In the genomic region with DNA sequence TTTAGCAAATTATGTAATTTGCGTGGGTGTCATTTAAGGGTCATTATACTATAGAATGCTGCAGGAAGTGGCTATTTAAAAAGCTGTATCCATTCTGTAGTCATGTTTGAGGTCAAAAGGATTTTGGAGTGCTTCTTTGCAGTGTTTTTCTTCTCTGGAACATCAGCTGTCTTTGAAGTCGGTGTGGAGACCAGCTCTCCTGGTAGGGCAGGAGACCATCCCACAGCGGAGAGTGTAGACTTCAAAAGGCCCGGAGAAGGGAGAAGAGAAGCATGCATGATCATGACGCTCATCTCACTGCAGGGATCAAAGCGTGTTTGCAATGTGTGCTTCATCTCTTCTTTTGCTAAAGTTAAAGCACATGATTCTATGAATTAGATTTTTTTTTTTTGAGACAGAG, we compare ENCODE assay signal across 26 cellular contexts. TPM values are rescaled to one million over a fixed set of nuclear protein-coding genes. Genes with fewer than 3 reads are reported as not detected.
DNase-seq lines count a peak whose midpoint lies in the region; ATAC-seq and TF ChIP-seq lines count a peak whose summit lies in the region.
"Had no signal": no experiment of that assay in that cellular context is flagged by ENCODE, and none has a peak within 500 bp of the region (broad histone marks: within the 10 kb centered on the region; RNA-seq: fewer than 3 reads in every experiment).

No MANE protein-coding gene starts in this region.

- H3K4me3 Mint-ChIP-seq in activated naive CD4-positive, alpha-beta T cell treated with anti-CD3 and anti-CD28 coated beads, Interleukin-2, amount 10 ng/mL, durations not matched to agents 7 days and 5 days, result no peak overlapping the region
- H3K4me3 Mint-ChIP-seq in activated naive CD4-positive, alpha-beta T cell treated with anti-CD3 and anti-CD28 coated beads for 36 hours, result no peak overlapping the region
- peak overlapping the region; percentile 82 for H3K4me3 Mint-ChIP-seq in activated T-helper 2 cell treated with anti-CD3 and anti-CD28 coated beads, Interferon-gamma antibody, Interleukin-2, Interleukin-4, amounts not matched to agents 10 μg/mL and 5 μg/mL and 100 μg/mL, durations not matched to agents 14 hours and 24 hours and 36 hours (ENCODE audit: low read depth)
- H3K4me3 Mint-ChIP-seq: CD4-positive, alpha-beta T cell; endodermal cell had no signal

- TF ChIP-seq CTCF in Loucy (conservative IDR thresholded peaks at IDR 0.05; ENCODE audit: low read length) (no peak), spleen (IDR thresholded peaks at IDR 0.05 in 8 of 11, conservative IDR thresholded peaks at IDR 0.05 in 3 of 11) (no peak)

- CTCF ChIA-PET in activated naive CD4-positive, alpha-beta T cell treated with anti-CD3 and anti-CD28 coated beads, Interleukin-2, amount 10 ng/mL, durations not matched to agents 7 days and 5 days (lab: Charles Lee), result interaction anchor here (0.8 to 5.2 kb wide), 6 partner anchors 13 to 62 kb away, joined by 3 to 45 read pairs (median 3); a partner anchor contains a TSS
- CTCF ChIA-PET in activated naive CD4-positive, alpha-beta T cell treated with anti-CD3 and anti-CD28 coated beads for 36 hours (lab: Charles Lee), result no interaction called here

- H3K4me2 ChIP-seq in Loucy (ENCODE audit: low read depth, low read length, poor library complexity, severe bottlenecking), result peak overlapping the region; percentile 74

- in situ Hi-C loops in G401 (cut with HindIII; ENCODE audit: low sequenced_read_pairs), result no loop called here

- ATAC-seq in activated CD4-positive, CD25-positive, alpha-beta regulatory T cell treated with anti-CD3 and anti-CD28 coated beads, Interleukin-2, amount 50 U/mL, for 24 hours, result no peak
- ATAC-seq: gastrocnemius medialis had no signal

- DNase-seq in activated naive CD4-positive, alpha-beta T cell treated with anti-CD3 and anti-CD28 coated beads, Interleukin-2, amount 10 ng/mL, durations not matched to agents 7 days and 5 days, result no peak
- no peak for DNase-seq in activated naive CD4-positive, alpha-beta T cell treated with anti-CD3 and anti-CD28 coated beads for 36 hours
- DNase-seq in activated T-helper 2 cell treated with anti-CD3 and anti-CD28 coated beads, Interferon-gamma antibody, Interleukin-2, Interleukin-4, amounts not matched to agents 10 μg/mL and 5 μg/mL and 100 μg/mL, durations not matched to agents 14 hours and 24 hours and 36 hours (ENCODE audit: low spot score), result no peak
- DNase-seq in spleen (no peak), G401 (ENCODE audit: low spot score) (no peak), T1000 (lab: John Stamatoyannopoulos, UW) (no peak)
- DNase-seq: activated gamma-delta T cell; CD4-positive, alpha-beta T cell; colonic mucosa; esophagus squamous epithelium; gastrocnemius medialis; HCEC 1CT; kidney; NCI-H1092; NCI-H446; retina; SHP77 treated with DMSO at 0.1 percent for 48 hours; stimulated activated CD4-positive, alpha-beta T cell treated with anti-CD3 and anti-CD28 coated beads, Interleukin-4, amount 100 ng/mL, for 24 hours; stimulated activated naive CD8-positive, alpha-beta T cell treated with anti-CD3 and anti-CD28 coated beads, Interleukin-15, amount 100 ng/mL, for 72 hours; tibial artery had no signal

- no peaks in the 10 kb centered on the region for H3K27me3 Mint-ChIP-seq in activated naive CD4-positive, alpha-beta T cell treated with anti-CD3 and anti-CD28 coated beads, Interleukin-2, amount 10 ng/mL, durations not matched to agents 7 days and 5 days
- no peaks in the 10 kb centered on the region for H3K27me3 Mint-ChIP-seq in activated naive CD4-positive, alpha-beta T cell treated with anti-CD3 and anti-CD28 coated beads for 36 hours (ENCODE audit: low read depth)
- H3K27me3 Mint-ChIP-seq in activated T-helper 2 cell treated with anti-CD3 and anti-CD28 coated beads, Interferon-gamma antibody, Interleukin-2, Interleukin-4, amounts not matched to agents 10 μg/mL and 5 μg/mL and 100 μg/mL, durations not matched to agents 14 hours and 24 hours and 36 hours (ENCODE audit: low read depth), result no peaks in the 10 kb centered on the region
- H3K27me3 Mint-ChIP-seq: CD4-positive, alpha-beta T cell; stimulated activated naive CD8-positive, alpha-beta T cell treated with anti-CD3 and anti-CD28 coated beads, Interleukin-15, amount 100 ng/mL, for 72 hours had no signal

- H3K4me1 ChIP-seq in Loucy (ENCODE audit: insufficient read depth, low read length, poor library complexity, severe bottlenecking), result peaks cover 96% of the 10 kb centered on the region
- peaks cover 18 to 100% (median 97%) of the 10 kb centered on the region in 6 donors for H3K4me1 ChIP-seq in spleen
- H3K4me1 ChIP-seq: colonic mucosa had no signal

- no peak overlapping the region for H2AFZ ChIP-seq in Loucy (ENCODE audit: low read length)

- 69 to 78% (median 74%) methylated on average over 6 of the region's 6 CpGs for WGBS in spleen, 5 donors

- peak overlapping the region; percentile 47 for H3K4me3 ChIP-seq in Loucy (ENCODE audit: low read length, poor library complexity, severe bottlenecking)
- H3K4me3 ChIP-seq in spleen, result peak overlapping the region in 2 of 8 donors; percentile 31 to 62
- H3K4me3 ChIP-seq: breast epithelium, colonic mucosa, esophagus squamous epithelium, gastrocnemius medialis, K562, lung, tibial artery had no signal

- H3K9me3 Mint-ChIP-seq in activated naive CD4-positive, alpha-beta T cell treated with anti-CD3 and anti-CD28 coated beads, Interleukin-2, amount 10 ng/mL, durations not matched to agents 7 days and 5 days, result peaks cover 3% of the 10 kb centered on the region
- H3K9me3 Mint-ChIP-seq in activated naive CD4-positive, alpha-beta T cell treated with anti-CD3 and anti-CD28 coated beads for 36 hours, result no peaks in the 10 kb centered on the region
- H3K9me3 Mint-ChIP-seq in activated T-helper 2 cell treated with anti-CD3 and anti-CD28 coated beads, Interferon-gamma antibody, Interleukin-2, Interleukin-4, amounts not matched to agents 10 μg/mL and 5 μg/mL and 100 μg/mL, durations not matched to agents 14 hours and 24 hours and 36 hours, result no peaks in the 10 kb centered on the region
- H3K9me3 Mint-ChIP-seq: CD4-positive, alpha-beta T cell; endodermal cell; stimulated activated naive CD8-positive, alpha-beta T cell treated with anti-CD3 and anti-CD28 coated beads, Interleukin-15, amount 100 ng/mL, for 72 hours had no signal

- no peaks in the 10 kb centered on the region for H4K20me1 ChIP-seq in Loucy (ENCODE audit: insufficient read depth, low read length, poor library complexity, severe bottlenecking)

- H3K27ac Mint-ChIP-seq in activated naive CD4-positive, alpha-beta T cell treated with anti-CD3 and anti-CD28 coated beads, Interleukin-2, amount 10 ng/mL, durations not matched to agents 7 days and 5 days, result peak overlapping the region; percentile 38
- H3K27ac Mint-ChIP-seq in activated naive CD4-positive, alpha-beta T cell treated with anti-CD3 and anti-CD28 coated beads for 36 hours, result no peak overlapping the region
- H3K27ac Mint-ChIP-seq in activated T-helper 2 cell treated with anti-CD3 and anti-CD28 coated beads, Interferon-gamma antibody, Interleukin-2, Interleukin-4, amounts not matched to agents 10 μg/mL and 5 μg/mL and 100 μg/mL, durations not matched to agents 14 hours and 24 hours and 36 hours, result peak overlapping the region; percentile 87
- H3K27ac Mint-ChIP-seq: CD4-positive, alpha-beta T cell; endodermal cell had no signal

- peaks cover 6% of the 10 kb centered on the region; the same call in 1 of the 2 replicates for H3K36me3 ChIP-seq in Loucy (ENCODE audit: insufficient read depth, low read length)
- no peaks in the 10 kb centered on the region for H3K36me3 ChIP-seq in spleen
- H3K36me3 ChIP-seq: breast epithelium, colonic mucosa, esophagus squamous epithelium, gastrocnemius medialis, tibial artery had no signal

- H3K9me3 ChIP-seq in Loucy (ENCODE audit: insufficient read depth, low read depth, low read length) (no peaks in the 10 kb centered on the region), spleen (no peaks in the 10 kb centered on the region)
- H3K9me3 ChIP-seq: breast epithelium, colonic mucosa, esophagus squamous epithelium, gastrocnemius medialis, tibial artery had no signal

- TF ChIP-seq POLR2A in spleen (IDR thresholded peaks at IDR 0.05), result no peak

- peaks cover 30% of the 10 kb centered on the region for H3K36me3 Mint-ChIP-seq in activated naive CD4-positive, alpha-beta T cell treated with anti-CD3 and anti-CD28 coated beads, Interleukin-2, amount 10 ng/mL, durations not matched to agents 7 days and 5 days
- peaks cover 8% of the 10 kb centered on the region for H3K36me3 Mint-ChIP-seq in activated naive CD4-positive, alpha-beta T cell treated with anti-CD3 and anti-CD28 coated beads for 36 hours (ENCODE audit: low read depth)
- H3K36me3 Mint-ChIP-seq in activated T-helper 2 cell treated with anti-CD3 and anti-CD28 coated beads, Interferon-gamma antibody, Interleukin-2, Interleukin-4, amounts not matched to agents 10 μg/mL and 5 μg/mL and 100 μg/mL, durations not matched to agents 14 hours and 24 hours and 36 hours (ENCODE audit: low read depth), result peaks cover 38% of the 10 kb centered on the region

- H3K27me3 ChIP-seq in Loucy (ENCODE audit: insufficient read depth, low read length, poor library complexity, severe bottlenecking) (no peaks in the 10 kb centered on the region), spleen (replicated peaks in 1 of 7) (no peaks in the 10 kb centered on the region)
- H3K27me3 ChIP-seq: breast epithelium, colonic mucosa, esophagus squamous epithelium, gastrocnemius medialis, tibial artery had no signal

- H3F3A ChIP-seq in Loucy (ENCODE audit: low read depth), result peaks cover 15% of the 10 kb centered on the region; the same call in 1 of the 2 replicates

- peaks cover 84% of the 10 kb centered on the region for H3K79me2 ChIP-seq in Loucy (ENCODE audit: insufficient read depth, low read length)

- intact Hi-C loops in activated naive CD4-positive, alpha-beta T cell treated with anti-CD3 and anti-CD28 coated beads for 36 hours (cut with micrococcal nuclease), result no loop called here
- intact Hi-C loops in activated T-helper 2 cell treated with anti-CD3 and anti-CD28 coated beads, Interferon-gamma antibody, Interleukin-2, Interleukin-4, amounts not matched to agents 10 μg/mL and 5 μg/mL and 100 μg/mL, durations not matched to agents 14 hours and 24 hours and 36 hours (cut with micrococcal nuclease), result loop anchor here (10.0 kb wide), 1 partner anchor 88 kb away; no protein-coding TSS in a partner anchor
- intact Hi-C loops in spleen (cut with DNase I; ENCODE audit: low total_unique reads), result no loop called here

- H3K4me1 Mint-ChIP-seq in activated naive CD4-positive, alpha-beta T cell treated with anti-CD3 and anti-CD28 coated beads, Interleukin-2, amount 10 ng/mL, durations not matched to agents 7 days and 5 days, result peaks cover 78% of the 10 kb centered on the region
- H3K4me1 Mint-ChIP-seq in activated naive CD4-positive, alpha-beta T cell treated with anti-CD3 and anti-CD28 coated beads for 36 hours (ENCODE audit: low read depth), result peaks cover 41% of the 10 kb centered on the region
- peaks cover 77% of the 10 kb centered on the region for H3K4me1 Mint-ChIP-seq in activated T-helper 2 cell treated with anti-CD3 and anti-CD28 coated beads, Interferon-gamma antibody, Interleukin-2, Interleukin-4, amounts not matched to agents 10 μg/mL and 5 μg/mL and 100 μg/mL, durations not matched to agents 14 hours and 24 hours and 36 hours (ENCODE audit: low read depth)

- no peaks in the 10 kb centered on the region for H3K9me2 ChIP-seq in Loucy (replicated peaks; ENCODE audit: low read depth, low read length)

- H3K9ac ChIP-seq in Loucy (ENCODE audit: low read depth, low read length, poor library complexity, severe bottlenecking), result peak overlapping the region; percentile 84

- H3K27ac ChIP-seq in spleen, result peak overlapping the region in 6 of 8 donors; percentile 82 to 92 (median 90)
- H3K27ac ChIP-seq: breast epithelium, colonic mucosa, esophagus squamous epithelium, gastrocnemius medialis, tibial artery had no signal

RNA-seq across cellular contexts. Expression of a gene that starts 19.9 kb away (rescaled TPM):
- total RNA-seq in activated naive CD4-positive, alpha-beta T cell treated with anti-CD3 and anti-CD28 coated beads for 36 hours, result 10 to 100 TPM; 44.7 to 46.1 TPM
- total RNA-seq in activated T-helper 2 cell treated with anti-CD3 and anti-CD28 coated beads, Interferon-gamma antibody, Interleukin-2, Interleukin-4, amounts not matched to agents 10 μg/mL and 5 μg/mL and 100 μg/mL, durations not matched to agents 14 hours and 24 hours and 36 hours, result 47.6 and 48.7 TPM in 2 replicates
- total RNA-seq in spleen, result 10 to 100 TPM; 39.4 to 80.9 (median 56.5) TPM
- 10 to 100 TPM; 19.3 to 25.3 (median 19.9) TPM for polyA plus RNA-seq in spleen
- 17.0 and 18.4 TPM in 2 replicates for total RNA-seq in G401 (2014; rRNA removed; shearing (Covaris generic))

RNA-seq across cellular contexts. Expression of a gene that starts 46.3 kb away (rescaled TPM):
- 1 to 10 TPM; 6.9 to 8.1 TPM for total RNA-seq in activated naive CD4-positive, alpha-beta T cell treated with anti-CD3 and anti-CD28 coated beads for 36 hours
- total RNA-seq in activated T-helper 2 cell treated with anti-CD3 and anti-CD28 coated beads, Interferon-gamma antibody, Interleukin-2, Interleukin-4, amounts not matched to agents 10 μg/mL and 5 μg/mL and 100 μg/mL, durations not matched to agents 14 hours and 24 hours and 36 hours, result 10.1 and 10.5 TPM in 2 replicates
- 10 to 100 TPM in 3 of 7 donors, 1 to 10 TPM in 4; 6.4 to 20.0 (median 8.7) TPM for total RNA-seq in spleen
- polyA plus RNA-seq in spleen, result 1 to 10 TPM; 2.3 to 5.6 (median 3.6) TPM
- 7.3 and 19.6 TPM in 2 replicates for total RNA-seq in G401 (2014; rRNA removed; shearing (Covaris generic))

RNA-seq across cellular contexts. Expression of a gene that starts 46.6 kb away (rescaled TPM):
- total RNA-seq in activated naive CD4-positive, alpha-beta T cell treated with anti-CD3 and anti-CD28 coated beads for 36 hours, result 10 to 100 TPM; 12.1 to 14.4 TPM
- 21.8 and 23.8 TPM in 2 replicates for total RNA-seq in activated T-helper 2 cell treated with anti-CD3 and anti-CD28 coated beads, Interferon-gamma antibody, Interleukin-2, Interleukin-4, amounts not matched to agents 10 μg/mL and 5 μg/mL and 100 μg/mL, durations not matched to agents 14 hours and 24 hours and 36 hours
- total RNA-seq in spleen, result 10 to 100 TPM; 13.3 to 21.3 (median 16.1) TPM
- polyA plus RNA-seq in spleen, result 10 to 100 TPM in 1 of 3 donors, 1 to 10 TPM in 2; 6.2 to 12.2 (median 7.1) TPM
- 17.0 and 25.1 TPM in 2 replicates for total RNA-seq in G401 (2014; rRNA removed; shearing (Covaris generic))
